Comparison of ENCODE assay signal across 10 cellular contexts in genomic region chr4:56817840-56818491, GRCh38. TPM values are rescaled to one million over a fixed set of nuclear protein-coding genes. Genes with fewer than 3 reads are reported as not detected.
DNase-seq lines count a peak whose midpoint lies in the region; ATAC-seq and TF ChIP-seq lines count a peak whose summit lies in the region.
"Had no signal": no experiment of that assay in that cellular context is flagged by ENCODE, and none has a peak within 500 bp of the region (broad histone marks: within the 10 kb centered on the region; RNA-seq: fewer than 3 reads in every experiment).

No MANE protein-coding gene starts in this region.

- no peak for TF ChIP-seq CTCF in CD4-positive, alpha-beta T cell (IDR thresholded peaks at IDR 0.05)
- no peak for TF ChIP-seq CTCF in A673 (conservative IDR thresholded peaks at IDR 0.05; ENCODE audit: low read depth, low read length)

- H3K4me1 ChIP-seq in A673 (ENCODE audit: insufficient read depth, low read length, poor library complexity, severe bottlenecking) = no peaks in the 10 kb centered on the region

- peaks cover 36% of the 10 kb centered on the region for H3K4me1 Mint-ChIP-seq in CD4-positive, alpha-beta T cell (ENCODE audit: low read depth)

- peak overlapping the region; percentile 37 for H3K27ac Mint-ChIP-seq in CD4-positive, alpha-beta T cell

- no peaks in the 10 kb centered on the region for H3K9me3 Mint-ChIP-seq in CD4-positive, alpha-beta T cell

- H3K27me3 Mint-ChIP-seq in CD4-positive, alpha-beta T cell = no peaks in the 10 kb centered on the region

- POLR2A ChIA-PET in CD4-positive, alpha-beta T cell (lab: Charles Lee) = interaction anchor here (0.6 kb wide), 1 partner anchor 381 kb away, joined by 3 read pairs; no protein-coding TSS in a partner anchor
- POLR2A ChIA-PET in A673 (lab: Charles Lee; ENCODE audit: low non-redundant PET) = no interaction called here

- no peaks in the 10 kb centered on the region for H3K36me3 ChIP-seq in A673 (ENCODE audit: insufficient read depth, low read length, poor library complexity, severe bottlenecking)

- intact Hi-C loops in CD4-positive, alpha-beta T cell (cut with DNase I, micrococcal nuclease) = no loop called here
- intact Hi-C loops in A673 (cut with micrococcal nuclease; ENCODE audit: unreplicated experiment) = no loop called here

- DNase-seq in CD4-positive, alpha-beta T cell = peak in 1 of 10 experiments; percentile 4
- peak; percentile 27 for DNase-seq in activated naive CD4-positive, alpha-beta T cell treated with Interleukin-2 at 50 U/mL for 16 hours
- DNase-seq in A673 (ENCODE audit: low spot score) (no peak), NCI-H2107 treated with DMSO at 0.1 percent for 48 hours (lab: John Stamatoyannopoulos, UW; ENCODE audit: unreplicated experiment) (no peak), NCI-H510A treated with DMSO at 0.1 percent for 48 hours (lab: John Stamatoyannopoulos, UW) (no peak), HuH-7.5 (ENCODE audit: low spot score) (no peak)

- peak overlapping the region; percentile 66 for H3K4me3 Mint-ChIP-seq in CD4-positive, alpha-beta T cell

- ATAC-seq in CD4-positive, alpha-beta T cell (ENCODE audit: poor library complexity) = peak; percentile 52
- ATAC-seq in GM19455 (IDR thresholded peaks at IDR 0.05; ENCODE audit: unreplicated experiment) = peak; percentile 79
- ATAC-seq in HG03378 (IDR thresholded peaks at IDR 0.05; ENCODE audit: unreplicated experiment) = peak; percentile 93

- no peaks in the 10 kb centered on the region for H3K9me3 ChIP-seq in CD4-positive, alpha-beta T cell (ENCODE audit: control insufficient read depth, low read length)
- H3K9me3 ChIP-seq in A673 (ENCODE audit: low read depth, low read length, poor library complexity, severe bottlenecking) = no peaks in the 10 kb centered on the region

- no peak overlapping the region for H3K27ac ChIP-seq in CD4-positive, alpha-beta T cell (ENCODE audit: low read depth, low read length)
- no peak overlapping the region for H3K27ac ChIP-seq in A673 (ENCODE audit: low read depth, low read length, poor library complexity, severe bottlenecking)

- no TSS peak for BruUV-seq in A673 (replicated peaks; lab: Mats Ljungman, UMichigan)

- CTCF ChIA-PET in CD4-positive, alpha-beta T cell (lab: Charles Lee) = no interaction called here
- CTCF ChIA-PET in A673 (lab: Charles Lee) = no interaction called here

- H3K4me3 ChIP-seq in A673 (ENCODE audit: low read depth, low read length, poor library complexity, severe bottlenecking) = no peak overlapping the region

- H3K27me3 ChIP-seq in CD4-positive, alpha-beta T cell (ENCODE audit: control insufficient read depth, insufficient read depth, low read length) = no peaks in the 10 kb centered on the region
- no peaks in the 10 kb centered on the region for H3K27me3 ChIP-seq in A673 (replicated peaks; ENCODE audit: insufficient read depth, low read depth, low read length, poor library complexity)

- no peaks in the 10 kb centered on the region for H3K36me3 Mint-ChIP-seq in CD4-positive, alpha-beta T cell (ENCODE audit: low read depth)

RNA-seq across cellular contexts. Expression of gene SPINK2, which starts 3.5 kb away (rescaled TPM):
- total RNA-seq in CD4-positive, alpha-beta T cell = 1 to 10 TPM; 4.0 to 5.2 TPM
- not detected in 2 replicates for total RNA-seq in A673 (2021)
- total RNA-seq: dermis microvascular lymphatic vessel endothelial cell, pulmonary artery endothelial cell had no signal
